In the genomic region with DNA sequence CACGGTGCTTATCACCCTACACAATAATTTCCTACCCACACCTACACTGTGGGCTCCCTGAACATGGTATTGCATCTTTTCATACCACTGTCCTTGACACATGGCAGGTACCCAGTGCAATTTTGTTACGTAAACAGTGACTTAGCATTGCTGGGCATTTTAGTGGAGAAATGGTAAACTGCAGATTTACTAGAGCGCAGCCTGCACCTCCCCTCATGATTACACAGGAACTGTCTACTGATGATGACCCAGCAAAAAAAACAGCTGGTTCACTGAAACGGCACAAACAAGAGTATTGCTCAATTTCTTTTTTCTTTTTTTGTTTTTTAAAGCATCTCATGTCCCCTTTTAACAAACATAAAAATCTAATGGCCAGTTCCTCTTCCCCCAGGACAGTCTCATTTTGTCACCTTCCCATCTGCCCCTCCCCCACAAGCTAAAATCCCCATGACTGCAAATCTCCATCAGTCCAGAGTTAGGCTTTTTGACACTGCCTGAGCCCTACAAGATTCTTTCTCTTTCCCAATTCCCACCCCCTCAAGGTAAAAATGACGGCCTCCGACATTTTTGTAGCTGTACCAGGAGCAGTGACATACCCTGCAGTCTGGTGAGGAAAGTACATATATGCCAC, we compare ENCODE assay signal across 10 cellular contexts. TPM values are rescaled to one million over a fixed set of nuclear protein-coding genes. Genes with fewer than 3 reads are reported as not detected.
DNase-seq lines count a peak whose midpoint lies in the region; ATAC-seq and TF ChIP-seq lines count a peak whose summit lies in the region.
"Had no signal": no experiment of that assay in that cellular context is flagged by ENCODE, and none has a peak within 500 bp of the region (broad histone marks: within the 10 kb centered on the region; RNA-seq: fewer than 3 reads in every experiment).

No MANE protein-coding gene starts in this region.

- peaks cover 44% of the 10 kb centered on the region for H3K36me3 Mint-ChIP-seq in GM23338 (ENCODE audit: low read depth)

- H3K9me3 Mint-ChIP-seq in GM23338, result no peaks in the 10 kb centered on the region
- H3K9me3 Mint-ChIP-seq: memory B cell had no signal

- no peaks in the 10 kb centered on the region for H3K9me2 ChIP-seq in GM23338 (ENCODE audit: insufficient read depth)

- H3K36me3 ChIP-seq in GM23338 (ENCODE audit: insufficient read depth), result peaks cover 10% of the 10 kb centered on the region; the same call in 1 of the 2 replicates
- peaks cover 4% of the 10 kb centered on the region; the same call in 1 of the 2 replicates for H3K36me3 ChIP-seq in Panc1 (ENCODE audit: control insufficient read depth, insufficient read depth, low read length)
- H3K36me3 ChIP-seq in skeletal muscle satellite cell (ENCODE audit: insufficient read depth, low read length), result peaks cover 41% of the 10 kb centered on the region

- H3K79me2 ChIP-seq in GM23338 (replicated peaks; ENCODE audit: insufficient read depth), result peaks cover 16% of the 10 kb centered on the region

- H3K27ac ChIP-seq in GM23338 (ENCODE audit: low read depth) (no peak overlapping the region), Panc1 (ENCODE audit: low read length) (no peak overlapping the region)

- TSS peak; percentile 68 for BruUV-seq in Panc1 (replicated peaks; lab: Mats Ljungman, UMichigan)

- peaks cover 13% of the 10 kb centered on the region for H3K4me1 Mint-ChIP-seq in GM23338

- no peak overlapping the region for H3K4me3 Mint-ChIP-seq in GM23338
- H3K4me3 Mint-ChIP-seq: memory B cell had no signal

- H3K4me2 ChIP-seq in GM23338 (no peak overlapping the region), skeletal muscle satellite cell (ENCODE audit: low read length) (peak overlapping the region; percentile 99)

- H2AFZ ChIP-seq in GM23338, result no peak overlapping the region

- peaks cover 18% of the 10 kb centered on the region for H3K27me3 Mint-ChIP-seq in GM23338 (ENCODE audit: insufficient read depth, low read depth, poor library complexity)
- H3K27me3 Mint-ChIP-seq: memory B cell had no signal

- peak overlapping the region; percentile 60; the same call in 1 of the 2 replicates for H3K27ac Mint-ChIP-seq in GM23338
- H3K27ac Mint-ChIP-seq: memory B cell had no signal

- no peaks in the 10 kb centered on the region for H3F3A ChIP-seq in GM23338 (replicated peaks; ENCODE audit: low read depth)

- H3K9ac ChIP-seq in skeletal muscle satellite cell (ENCODE audit: low read depth, low read length), result peak overlapping the region; percentile 97

- H3K4me1 ChIP-seq in GM23338 (ENCODE audit: insufficient read depth) (no peaks in the 10 kb centered on the region), Panc1 (ENCODE audit: control insufficient read depth, insufficient read depth, low read length) (0 out of 2 replicates have a peak, but pooled peaks cover 4% of the 10 kb centered on the region), skeletal muscle satellite cell (ENCODE audit: control insufficient read depth, insufficient read depth, low read length) (peaks cover 19% of the 10 kb centered on the region)

- in situ Hi-C loops in Panc1 (cut with HindIII; ENCODE audit: low pct_unique_long_range_greater_than_20kb, low sequenced_read_pairs), result no loop called here

- peaks cover 7% of the 10 kb centered on the region; the same call in 1 of the 2 replicates for H4K20me1 ChIP-seq in GM23338 (replicated peaks; ENCODE audit: insufficient read depth)

- H3K9me3 ChIP-seq in Panc1 (ENCODE audit: control insufficient read depth, insufficient read depth, low read depth, low read length), result no peaks in the 10 kb centered on the region
- no peaks in the 10 kb centered on the region for H3K9me3 ChIP-seq in skeletal muscle satellite cell (replicated peaks; ENCODE audit: low read length)

- H3K4me3 ChIP-seq in GM23338 (no peak overlapping the region), Panc1 (ENCODE audit: low read depth in 2 of 2, low read length in 2 of 2) (no peak overlapping the region), skeletal muscle satellite cell (ENCODE audit: low read length) (peak overlapping the region; percentile 35)

- CTCF ChIA-PET in Panc1 (lab: Charles Lee), result interaction anchor here (0.9 kb wide), 1 partner anchor 130 kb away, joined by 3 read pairs; no protein-coding TSS in a partner anchor

- POLR2A ChIA-PET in Panc1 (lab: Charles Lee), result no interaction called here

- intact Hi-C loops in Panc1 (cut with micrococcal nuclease; ENCODE audit: unreplicated experiment), result no loop called here

- DNase-seq in GM23338 (ENCODE audit: low spot score), result no peak
- no peak for DNase-seq in Panc1 (ENCODE audit: low read depth, low spot score)
- DNase-seq in fibroblast of peridontal ligament (ENCODE audit: extremely low read depth), result peak; percentile 78
- no peak for DNase-seq in UCSD-AML1 (lab: John Stamatoyannopoulos, UW; ENCODE audit: unreplicated experiment)
- DNase-seq in D341Med (ENCODE audit: low spot score), result no peak
- DNase-seq in stimulated activated CD4-positive, alpha-beta T cell treated with anti-CD3 and anti-CD28 coated beads, Interleukin-4, amount 100 ng/mL, for 24 hours, result no peak
- DNase-seq: activated CD4-positive, CD25-positive, alpha-beta regulatory T cell; NCI-H2081 treated with DMSO at 0.1 percent for 48 hours had no signal

- H3K27me3 ChIP-seq in GM23338 (ENCODE audit: insufficient read depth) (peaks cover 21% of the 10 kb centered on the region), Panc1 (ENCODE audit: control insufficient read depth, insufficient read depth, low read length) (no peaks in the 10 kb centered on the region), skeletal muscle satellite cell (ENCODE audit: control insufficient read depth, insufficient read depth, low read length) (peaks cover 7% of the 10 kb centered on the region)

- TF ChIP-seq CTCF in GM23338 (conservative IDR thresholded peaks at IDR 0.05; ENCODE audit: low read depth in 2 of 2) (no peak), Panc1 (IDR thresholded peaks at IDR 0.05) (no peak)

- ATAC-seq in GM23338, result no peak
- no peak for ATAC-seq in Panc1

TF ChIP-seq in GM23338, 12 proteins besides CTCF, POLR2A, EP300 and RAD21 (continues in another document):
- TF ChIP-seq, protein P1, sequence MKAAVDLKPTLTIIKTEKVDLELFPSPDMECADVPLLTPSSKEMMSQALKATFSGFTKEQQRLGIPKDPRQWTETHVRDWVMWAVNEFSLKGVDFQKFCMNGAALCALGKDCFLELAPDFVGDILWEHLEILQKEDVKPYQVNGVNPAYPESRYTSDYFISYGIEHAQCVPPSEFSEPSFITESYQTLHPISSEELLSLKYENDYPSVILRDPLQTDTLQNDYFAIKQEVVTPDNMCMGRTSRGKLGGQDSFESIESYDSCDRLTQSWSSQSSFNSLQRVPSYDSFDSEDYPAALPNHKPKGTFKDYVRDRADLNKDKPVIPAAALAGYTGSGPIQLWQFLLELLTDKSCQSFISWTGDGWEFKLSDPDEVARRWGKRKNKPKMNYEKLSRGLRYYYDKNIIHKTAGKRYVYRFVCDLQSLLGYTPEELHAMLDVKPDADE (IDR thresholded peaks at IDR 0.05), result no peak
- no peak for TF ChIP-seq STAT1 (IDR thresholded peaks at IDR 0.05; ENCODE audit: unreplicated experiment)
- no peak for TF ChIP-seq NANOG (IDR thresholded peaks at IDR 0.05; ENCODE audit: borderline replicate concordance)

RNA-seq across cellular contexts. Expression of a gene that starts 2.8 kb away (rescaled TPM):
- 12.9 and 18.6 TPM in 2 replicates for total RNA-seq in GM23338 (2014; rRNA removed; shearing (Covaris generic))
- polyA plus RNA-seq in GM23338 (2016; fragmentation: Nextera tagmentation; extraction: Ambion mirVana), result 10.0 and 12.9 TPM in 2 replicates
- total RNA-seq in Panc1 (2021; ENCODE audit: unreplicated experiment), result 22.2 TPM
- polyA plus RNA-seq in Panc1 (2012; ENCODE audit: insufficient read length), result 19.0 TPM
- 17.5 and 20.3 TPM in 2 replicates for total RNA-seq in skeletal muscle satellite cell (2012; rRNA removed)

RNA-seq across cellular contexts. Expression of a gene that starts 34.0 kb away (rescaled TPM):
- total RNA-seq in GM23338 (2014; rRNA removed; shearing (Covaris generic)), result 5.2 and 7.9 TPM in 2 replicates
- 2.8 and 3.2 TPM in 2 replicates for polyA plus RNA-seq in GM23338 (2016; fragmentation: Nextera tagmentation; extraction: Ambion mirVana)
- 17.4 TPM for total RNA-seq in Panc1 (2021; ENCODE audit: unreplicated experiment)
- polyA plus RNA-seq in Panc1 (2012; ENCODE audit: insufficient read length), result 18.8 TPM
- 7.9 and 8.4 TPM in 2 replicates for total RNA-seq in skeletal muscle satellite cell (2012; rRNA removed)
